Comparison of ENCODE assay signal across 26 cellular contexts in the genomic region with DNA sequence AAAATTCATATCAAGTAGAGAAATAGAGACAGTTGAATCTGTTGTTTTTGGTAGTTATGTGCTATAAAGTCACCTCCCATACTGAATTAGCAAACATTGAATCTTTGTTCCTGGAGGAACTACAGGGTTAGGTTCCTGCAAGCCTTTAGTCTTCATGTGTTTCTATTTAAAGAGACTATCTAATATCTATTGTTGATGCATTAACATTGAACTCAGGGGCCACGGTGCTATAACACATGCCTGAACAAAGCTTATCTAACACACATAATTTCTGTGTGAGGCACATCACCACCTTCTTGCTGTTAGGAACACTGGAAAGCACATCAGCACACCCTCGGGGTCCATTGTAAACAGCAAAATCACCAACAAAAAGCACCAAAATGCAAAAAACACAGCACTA.
"Had no signal": no experiment of that assay in that cellular context is flagged by ENCODE, and none has a peak within 500 bp of the region (broad histone marks: within the 10 kb centered on the region; RNA-seq: fewer than 3 reads in every experiment).

No MANE protein-coding gene starts in this region.

- H3K9me3 ChIP-seq: adrenal gland, breast epithelium, MG63, Peyer's patch had no signal

- DNase-seq: activated CD4-positive, alpha-beta T cell treated with anti-CD3 and anti-CD28 coated beads for 4 hours; activated CD8-positive, alpha-beta memory T cell treated with anti-CD3 and anti-CD28 coated beads, Interleukin-2, amount 50 U/mL, for 4 hours; activated CD8-positive, alpha-beta T cell treated with anti-CD3 and anti-CD28 coated beads for 36 hours; activated naive CD4-positive, alpha-beta T cell treated with anti-CD3 and anti-CD28 coated beads, Interleukin-2, amount 50 U/mL, for 16 hours; activated naive CD8-positive, alpha-beta T cell treated with anti-CD3 and anti-CD28 coated beads, Interleukin-2, amount 10 ng/mL, durations not matched to agents 7 days and 5 days; activated T-cell treated with anti-CD3 and anti-CD28 coated beads, Interleukin-2, amount 50 U/mL, for 1 hour; anterior cingulate cortex; central memory CD4-positive, alpha-beta T cell; MG63; MV-4-11; NCI-H1092 treated with DMSO at 0.1 percent for 48 hours; NCI-H1417 treated with DMSO at 0.1 percent for 48 hours; NCI-H1694; NCI-H2029 treated with DMSO at 0.1 percent for 48 hours; NCI-H345; NCI-H510A; NCI-H526 treated with DMSO at 0.1 percent for 48 hours; NCI-H82; OCI-M1; Peyer's patch; SHP77 treated with DMSO at 0.1 percent for 48 hours had no signal

- H3K4me3 ChIP-seq: adrenal gland, breast epithelium, MG63, Peyer's patch had no signal

- H3K36me3 ChIP-seq: breast epithelium had no signal

- H3K4me3 Mint-ChIP-seq: activated CD8-positive, alpha-beta T cell treated with anti-CD3 and anti-CD28 coated beads for 36 hours; activated naive CD8-positive, alpha-beta T cell treated with anti-CD3 and anti-CD28 coated beads, Interleukin-2, amount 10 ng/mL, durations not matched to agents 7 days and 5 days; T-helper 1 cell treated with Interleukin-12 subunit alpha and Interleukin-12 subunit beta and Interleukin-4 antibody, amounts not matched to agents 30 μg/mL and 1 μg/mL, for 36 hours had no signal

- H3K27ac Mint-ChIP-seq: activated CD8-positive, alpha-beta T cell treated with anti-CD3 and anti-CD28 coated beads for 36 hours; activated naive CD8-positive, alpha-beta T cell treated with anti-CD3 and anti-CD28 coated beads, Interleukin-2, amount 10 ng/mL, durations not matched to agents 7 days and 5 days; T-helper 1 cell treated with Interleukin-12 subunit alpha and Interleukin-12 subunit beta and Interleukin-4 antibody, amounts not matched to agents 30 μg/mL and 1 μg/mL, for 36 hours had no signal

- H3K9me3 Mint-ChIP-seq: activated CD8-positive, alpha-beta T cell treated with anti-CD3 and anti-CD28 coated beads for 36 hours; activated naive CD8-positive, alpha-beta T cell treated with anti-CD3 and anti-CD28 coated beads, Interleukin-2, amount 10 ng/mL, durations not matched to agents 7 days and 5 days; T-helper 1 cell treated with Interleukin-12 subunit alpha and Interleukin-12 subunit beta and Interleukin-4 antibody, amounts not matched to agents 30 μg/mL and 1 μg/mL, for 36 hours had no signal

- H3K27me3 ChIP-seq: adrenal gland, breast epithelium, MG63, Peyer's patch had no signal

- H3K27me3 Mint-ChIP-seq: activated CD8-positive, alpha-beta T cell treated with anti-CD3 and anti-CD28 coated beads for 36 hours; activated naive CD8-positive, alpha-beta T cell treated with anti-CD3 and anti-CD28 coated beads, Interleukin-2, amount 10 ng/mL, durations not matched to agents 7 days and 5 days had no signal

- H3K4me1 ChIP-seq: Peyer's patch had no signal

- H3K27ac ChIP-seq: adrenal gland, breast epithelium, Peyer's patch, RWPE1 had no signal

- ATAC-seq: activated CD4-positive, CD25-positive, alpha-beta regulatory T cell treated with anti-CD3 and anti-CD28 coated beads, Interleukin-2, amount 50 U/mL, for 24 hours; activated CD8-positive, alpha-beta T cell treated with anti-CD3 and anti-CD28 coated beads for 36 hours had no signal
